ENCODE assay signal across 1 cellular context in the genomic region with DNA sequence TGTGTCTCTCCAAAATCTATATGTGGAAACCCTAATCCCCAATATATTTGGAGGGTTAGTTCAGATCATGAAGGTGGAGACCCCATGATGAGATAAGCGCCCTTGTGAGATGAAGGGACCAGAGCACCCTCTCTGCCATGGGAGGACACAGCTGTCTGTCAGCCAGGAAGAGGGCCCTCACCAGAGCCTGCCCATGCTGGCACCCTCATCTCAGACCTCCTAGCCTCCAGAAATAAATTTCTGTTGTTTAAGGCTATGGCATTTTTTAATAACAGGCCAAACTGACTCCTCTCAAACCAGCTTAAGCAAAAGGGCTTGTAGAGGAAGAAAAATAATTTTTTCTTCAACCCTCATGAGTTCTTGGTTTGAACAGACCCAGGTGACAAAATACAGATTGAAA.
TF ChIP-seq lines count a peak whose summit lies in the region.

No MANE protein-coding gene starts in this region.

TF ChIP-seq in WTC11, 78 proteins besides CTCF, POLR2A, EP300 and RAD21 (continued from another document):
- TF ChIP-seq, protein P1, sequence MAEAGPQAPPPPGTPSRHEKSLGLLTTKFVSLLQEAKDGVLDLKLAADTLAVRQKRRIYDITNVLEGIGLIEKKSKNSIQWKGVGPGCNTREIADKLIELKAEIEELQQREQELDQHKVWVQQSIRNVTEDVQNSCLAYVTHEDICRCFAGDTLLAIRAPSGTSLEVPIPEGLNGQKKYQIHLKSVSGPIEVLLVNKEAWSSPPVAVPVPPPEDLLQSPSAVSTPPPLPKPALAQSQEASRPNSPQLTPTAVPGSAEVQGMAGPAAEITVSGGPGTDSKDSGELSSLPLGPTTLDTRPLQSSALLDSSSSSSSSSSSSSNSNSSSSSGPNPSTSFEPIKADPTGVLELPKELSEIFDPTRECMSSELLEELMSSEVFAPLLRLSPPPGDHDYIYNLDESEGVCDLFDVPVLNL (CRISPR knock-in tag; IDR thresholded peaks at IDR 0.05; ENCODE audit: borderline replicate concordance, low read depth): no peak
- TF ChIP-seq RELA (CRISPR knock-in tag; IDR thresholded peaks at IDR 0.05; ENCODE audit: borderline replicate concordance) (no peak), ESRRA (CRISPR knock-in tag; IDR thresholded peaks at IDR 0.05; ENCODE audit: borderline replicate concordance) (no peak), PRRX2 (CRISPR knock-in tag; IDR thresholded peaks at IDR 0.05) (no peak), ATF2 (CRISPR knock-in tag; IDR thresholded peaks at IDR 0.05; ENCODE audit: borderline replicate concordance, low read depth) (no peak), ATF6 (CRISPR knock-in tag; IDR thresholded peaks at IDR 0.05) (no peak), TCF7 (CRISPR knock-in tag; IDR thresholded peaks at IDR 0.05; ENCODE audit: low read depth) (no peak), NFATC4 (CRISPR knock-in tag; IDR thresholded peaks at IDR 0.05) (no peak), ZNF425 (CRISPR knock-in tag; conservative IDR thresholded peaks at IDR 0.05) (no peak), PRDM15 (CRISPR knock-in tag; IDR thresholded peaks at IDR 0.05) (no peak), NFE2L1 (CRISPR knock-in tag; IDR thresholded peaks at IDR 0.05) (no peak)
- TF ChIP-seq, protein P2, sequence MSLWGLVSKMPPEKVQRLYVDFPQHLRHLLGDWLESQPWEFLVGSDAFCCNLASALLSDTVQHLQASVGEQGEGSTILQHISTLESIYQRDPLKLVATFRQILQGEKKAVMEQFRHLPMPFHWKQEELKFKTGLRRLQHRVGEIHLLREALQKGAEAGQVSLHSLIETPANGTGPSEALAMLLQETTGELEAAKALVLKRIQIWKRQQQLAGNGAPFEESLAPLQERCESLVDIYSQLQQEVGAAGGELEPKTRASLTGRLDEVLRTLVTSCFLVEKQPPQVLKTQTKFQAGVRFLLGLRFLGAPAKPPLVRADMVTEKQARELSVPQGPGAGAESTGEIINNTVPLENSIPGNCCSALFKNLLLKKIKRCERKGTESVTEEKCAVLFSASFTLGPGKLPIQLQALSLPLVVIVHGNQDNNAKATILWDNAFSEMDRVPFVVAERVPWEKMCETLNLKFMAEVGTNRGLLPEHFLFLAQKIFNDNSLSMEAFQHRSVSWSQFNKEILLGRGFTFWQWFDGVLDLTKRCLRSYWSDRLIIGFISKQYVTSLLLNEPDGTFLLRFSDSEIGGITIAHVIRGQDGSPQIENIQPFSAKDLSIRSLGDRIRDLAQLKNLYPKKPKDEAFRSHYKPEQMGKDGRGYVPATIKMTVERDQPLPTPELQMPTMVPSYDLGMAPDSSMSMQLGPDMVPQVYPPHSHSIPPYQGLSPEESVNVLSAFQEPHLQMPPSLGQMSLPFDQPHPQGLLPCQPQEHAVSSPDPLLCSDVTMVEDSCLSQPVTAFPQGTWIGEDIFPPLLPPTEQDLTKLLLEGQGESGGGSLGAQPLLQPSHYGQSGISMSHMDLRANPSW (CRISPR knock-in tag; conservative IDR thresholded peaks at IDR 0.05; ENCODE audit: low read depth): no peak
TF ChIP-seq in WTC11: peak in this region for 0.
